8 cellular contexts compared by ENCODE assay signal in genomic region chr16:30652005-30652296, GRCh38. TPM values are rescaled to one million over a fixed set of nuclear protein-coding genes. Genes with fewer than 3 reads are reported as not detected.
DNase-seq lines count a peak whose midpoint lies in the region; ATAC-seq and TF ChIP-seq lines count a peak whose summit lies in the region.

No MANE protein-coding gene starts in this region.

- H3K79me2 ChIP-seq in DND-41 (ENCODE audit: insufficient read depth, low read length) (peaks cover 19% of the 10 kb centered on the region), trophoblast cell (ENCODE audit: control insufficient read depth, insufficient read depth, low read length, poor library complexity) (peaks cover 7% of the 10 kb centered on the region)

- H3K9ac ChIP-seq in DND-41 (ENCODE audit: low read depth, low read length) (peak overlapping the region; percentile 88), trophoblast cell (ENCODE audit: low read length) (peak overlapping the region; percentile 63)

- H3K27ac ChIP-seq in DND-41 (ENCODE audit: low read length) = peak overlapping the region; percentile 42
- H3K27ac ChIP-seq in RWPE2 (ENCODE audit: poor library complexity, severe bottlenecking) = peak overlapping the region; percentile 62
- H3K27ac ChIP-seq in esophagus (ENCODE audit: low read depth in 2 of 2, low read length in 1 of 2) = peak overlapping the region; percentile 98 to 99
- H3K27ac ChIP-seq in trophoblast cell (ENCODE audit: low read depth, low read length) = no peak overlapping the region

- DNase-seq in DND-41 = no peak
- no peak for DNase-seq in RWPE2 (ENCODE audit: low spot score)
- no peak for DNase-seq in trophoblast cell
- DNase-seq in NCI-H1105 treated with DMSO at 0.1 percent for 48 hours (lab: John Stamatoyannopoulos, UW) = no peak
- no peak for DNase-seq in NK-92 (lab: John Stamatoyannopoulos, UW; ENCODE audit: unreplicated experiment)

- no peak overlapping the region for H3K4ac ChIP-seq in trophoblast cell (ENCODE audit: low read depth, low read length)

- no peak overlapping the region for H2BK5ac ChIP-seq in trophoblast cell (ENCODE audit: low read depth, low read length, poor library complexity)

- peak overlapping the region; percentile 82 for H4K91ac ChIP-seq in trophoblast cell (ENCODE audit: low read depth, low read length)

- H3K27me3 ChIP-seq in DND-41 (ENCODE audit: insufficient read depth, low read length, poor library complexity) = no peaks in the 10 kb centered on the region
- H3K27me3 ChIP-seq in RWPE2 (ENCODE audit: insufficient read depth, poor library complexity, severe bottlenecking) = no peaks in the 10 kb centered on the region
- no peaks in the 10 kb centered on the region for H3K27me3 ChIP-seq in esophagus (ENCODE audit: control insufficient read depth in 1 of 2, insufficient read depth in 2 of 2, low read length in 2 of 2)
- H3K27me3 ChIP-seq in trophoblast cell (ENCODE audit: insufficient read depth, low read length) = no peaks in the 10 kb centered on the region

- H4K20me1 ChIP-seq in DND-41 (ENCODE audit: insufficient read depth, low read length) = no peaks in the 10 kb centered on the region

- no peak overlapping the region for H3K23ac ChIP-seq in trophoblast cell (ENCODE audit: low read length)

- ATAC-seq in DND-41 (ENCODE audit: insufficient read depth, low read depth) = no peak
- ATAC-seq in RWPE2 (ENCODE audit: low read depth) = no peak
- no peak for ATAC-seq in GM19463 (IDR thresholded peaks at IDR 0.05; ENCODE audit: unreplicated experiment)
- no peak for ATAC-seq in HG02885 (IDR thresholded peaks at IDR 0.05; ENCODE audit: poor library complexity, unreplicated experiment)

- H3K4me3 ChIP-seq in DND-41 (ENCODE audit: low read depth in 1 of 2, low read length in 2 of 2) (peak overlapping the region in 1 of 2 experiments; percentile 91; a peak in 3 of 4 replicates), RWPE2 (ENCODE audit: severe bottlenecking) (peak overlapping the region; percentile 83), esophagus (ENCODE audit: low read depth in 1 of 2, low read length in 2 of 2) (peak overlapping the region; percentile 66 to 72), trophoblast cell (ENCODE audit: low read depth, low read length) (peak overlapping the region; percentile 66)

- peak overlapping the region; percentile 88 for H3K4me2 ChIP-seq in DND-41 (ENCODE audit: insufficient read depth, low read length)
- peak overlapping the region; percentile 98 for H3K4me2 ChIP-seq in trophoblast cell (ENCODE audit: low read length)

- H3K4me1 ChIP-seq in DND-41 (ENCODE audit: insufficient read depth, low read length) (peaks cover 43% of the 10 kb centered on the region), RWPE2 (ENCODE audit: insufficient read depth, poor library complexity, severe bottlenecking) (peaks cover 6% of the 10 kb centered on the region), esophagus (ENCODE audit: control insufficient read depth in 2 of 2, insufficient read depth in 2 of 2, low read length in 1 of 2) (peaks cover 0 to 7% of the 10 kb centered on the region in 2 donors), trophoblast cell (ENCODE audit: control insufficient read depth in 1 of 2, insufficient read depth in 2 of 2, low read length in 2 of 2) (peaks cover 2 to 8% of the 10 kb centered on the region in 2 experiments)

- 9 to 14% methylated on average over 2 of the region's 2 CpGs for WGBS in esophagus, 2 donors
- WGBS in trophoblast cell (ENCODE audit: extremely low coverage, insufficient coverage, insufficient read length) = no CpG with 5 or more reads among the region's 2 CpGs

- no peak overlapping the region for H2BK120ac ChIP-seq in trophoblast cell (ENCODE audit: insufficient read depth, low read length, poor library complexity)

- H3K9me3 ChIP-seq in DND-41 (ENCODE audit: insufficient read depth, low read length, severe bottlenecking) = no peaks in the 10 kb centered on the region
- H3K9me3 ChIP-seq in RWPE2 (ENCODE audit: severe bottlenecking) = no peaks in the 10 kb centered on the region
- no peaks in the 10 kb centered on the region for H3K9me3 ChIP-seq in esophagus (ENCODE audit: control insufficient read depth in 2 of 2, insufficient read depth in 1 of 2, low read depth in 1 of 2, low read length in 1 of 2)
- peaks cover 1% of the 10 kb centered on the region for H3K9me3 ChIP-seq in trophoblast cell (ENCODE audit: insufficient read depth, low read depth, low read length)

- H4K8ac ChIP-seq in trophoblast cell (ENCODE audit: low read depth, low read length) = no peak overlapping the region

- TF ChIP-seq CTCF in DND-41 (IDR thresholded peaks at IDR 0.05; ENCODE audit: borderline replicate concordance, extremely low read depth, low read length, poor library complexity, severe bottlenecking) (no peak), RWPE2 (IDR thresholded peaks at IDR 0.05; ENCODE audit: poor library complexity, severe bottlenecking) (no peak)

- H3K18ac ChIP-seq in trophoblast cell (ENCODE audit: low read length) = peak overlapping the region; percentile 37

- H2AFZ ChIP-seq in DND-41 (ENCODE audit: low read depth, low read length) (no peak overlapping the region), trophoblast cell (ENCODE audit: insufficient read depth, low read length, poor library complexity) (no peak overlapping the region)

- H2BK12ac ChIP-seq in trophoblast cell (ENCODE audit: low read length) = no peak overlapping the region

- peaks cover 45% of the 10 kb centered on the region for H3K36me3 ChIP-seq in DND-41 (ENCODE audit: insufficient read depth, low read length)
- peaks cover 28% of the 10 kb centered on the region for H3K36me3 ChIP-seq in RWPE2 (ENCODE audit: low read depth)
- H3K36me3 ChIP-seq in esophagus (ENCODE audit: control insufficient read depth in 2 of 2, insufficient read depth in 2 of 2, low read length in 1 of 2) = peaks cover 8 to 31% of the 10 kb centered on the region in 2 donors
- H3K36me3 ChIP-seq in trophoblast cell (ENCODE audit: control insufficient read depth in 1 of 2, insufficient read depth in 2 of 2, low read length in 2 of 2) = peaks cover 34% of the 10 kb centered on the region in 2 experiments

- H4K12ac ChIP-seq in trophoblast cell (ENCODE audit: low read depth, low read length) = peak overlapping the region; percentile 74

- peak overlapping the region; percentile 40 for H2AK5ac ChIP-seq in trophoblast cell (ENCODE audit: low read length)

- peak overlapping the region; percentile 66 for H3K14ac ChIP-seq in trophoblast cell (ENCODE audit: low read length)

- H3K79me1 ChIP-seq in trophoblast cell (ENCODE audit: low read length) = peaks cover 13% of the 10 kb centered on the region

RNA-seq across cellular contexts. Expression of gene PRR14, which starts 1.2 kb away (rescaled TPM):
- polyA plus RNA-seq in esophagus = 10 to 100 TPM; 26.8 to 51.8 TPM
- 32.0 and 33.1 TPM in 2 replicates for polyA plus RNA-seq in trophoblast cell (2013)

RNA-seq across cellular contexts. Expression of gene FBRS, which starts 6.3 kb away (rescaled TPM):
- 10 to 100 TPM; 43.5 to 84.8 TPM for polyA plus RNA-seq in esophagus
- polyA plus RNA-seq in trophoblast cell (2013) = 128 and 134 TPM in 2 replicates

RNA-seq across cellular contexts. Expression of gene ZNF689, which starts 41.8 kb away (rescaled TPM):
- 1 to 10 TPM; 1.3 to 2.0 TPM for polyA plus RNA-seq in esophagus
- polyA plus RNA-seq in trophoblast cell (2013) = 5.8 and 5.9 TPM in 2 replicates

RNA-seq across cellular contexts. Expression of gene SRCAP, which starts 47.0 kb away (rescaled TPM):
- polyA plus RNA-seq in esophagus = 10 to 100 TPM in 1 of 2 donors, 1 to 10 TPM in 1; 4.9 to 20.9 TPM
- 38.1 and 40.5 TPM in 2 replicates for polyA plus RNA-seq in trophoblast cell (2013)
